In genomic region chr1:53951697-53952096, GRCh38 we compare ENCODE assay signal across 25 cellular contexts. TPM values are rescaled to one million over a fixed set of nuclear protein-coding genes. Genes with fewer than 3 reads are reported as not detected.
"Had no signal": no experiment of that assay in that cellular context is flagged by ENCODE, and none has a peak within 500 bp of the region (broad histone marks: within the 10 kb centered on the region; RNA-seq: fewer than 3 reads in every experiment).

No MANE protein-coding gene starts in this region.

- H3K4me3 ChIP-seq: body of pancreas, left lung, ovary, right lobe of liver, suprapubic skin, transverse colon, vagina had no signal

- H3K27ac Mint-ChIP-seq: activated CD4-positive, alpha-beta memory T cell treated with anti-CD3 and anti-CD28 coated beads for 36 hours; activated CD4-positive, alpha-beta T cell treated with anti-CD3 and anti-CD28 coated beads for 36 hours; activated T-helper 1 cell treated with anti-CD3 and anti-CD28 coated beads, Interleukin-12 subunit alpha, Interleukin-12 subunit beta, Interleukin-2, Interleukin-4 antibody, amounts not matched to agents 30 ng/mL and 10 ng/mL and 1 ng/mL, durations not matched to agents 14 hours and 24 hours and 36 hours; endodermal cell; memory B cell; stimulated activated naive CD8-positive, alpha-beta T cell treated with anti-CD3 and anti-CD28 coated beads, Interleukin-15, amount 100 ng/mL, for 72 hours had no signal

- H3K4me3 Mint-ChIP-seq: activated CD4-positive, alpha-beta memory T cell treated with anti-CD3 and anti-CD28 coated beads for 36 hours; activated CD4-positive, alpha-beta T cell treated with anti-CD3 and anti-CD28 coated beads for 36 hours; activated T-helper 1 cell treated with anti-CD3 and anti-CD28 coated beads, Interleukin-12 subunit alpha, Interleukin-12 subunit beta, Interleukin-2, Interleukin-4 antibody, amounts not matched to agents 30 ng/mL and 10 ng/mL and 1 ng/mL, durations not matched to agents 14 hours and 24 hours and 36 hours; endodermal cell; memory B cell; naive thymus-derived CD4-positive, alpha-beta T cell; stimulated activated naive CD8-positive, alpha-beta T cell treated with anti-CD3 and anti-CD28 coated beads, Interleukin-15, amount 100 ng/mL, for 72 hours had no signal

- H3K27ac ChIP-seq: epithelial cell of prostate, left lung, ovary, suprapubic skin, transverse colon, vagina had no signal

- DNase-seq: activated CD4-positive, alpha-beta memory T cell treated with anti-CD3 and anti-CD28 coated beads for 36 hours; activated CD4-positive, alpha-beta T cell treated with anti-CD3 and anti-CD28 coated beads for 36 hours; activated naive CD4-positive, alpha-beta T cell; activated T-cell treated with anti-CD3 and anti-CD28 coated beads for 4 hours; central memory CD4-positive, alpha-beta T cell; endodermal cell; foreskin fibroblast; hippocampal formation; islet precursor cell; left lung; naive thymus-derived CD4-positive, alpha-beta T cell; ovary; small intestine; stimulated activated CD4-positive, alpha-beta T cell treated with anti-CD3 and anti-CD28 coated beads, Interleukin-15, amount 100 ng/mL, for 24 hours; stimulated activated CD4-positive, alpha-beta T cell treated with anti-CD3 and anti-CD28 coated beads, Interleukin-2, amount 100 ng/mL, for 48 hours; stimulated activated naive CD8-positive, alpha-beta T cell treated with anti-CD3 and anti-CD28 coated beads, Interleukin-15, amount 100 ng/mL, for 72 hours; T-helper 2 cell; transverse colon had no signal

- ATAC-seq: activated CD4-positive, alpha-beta T cell treated with anti-CD3 and anti-CD28 coated beads for 36 hours; body of pancreas; left lung; naive thymus-derived CD4-positive, alpha-beta T cell; stimulated activated naive CD8-positive, alpha-beta T cell treated with anti-CD3 and anti-CD28 coated beads, Interleukin-15, amount 100 ng/mL, for 72 hours had no signal

- H3K9me3 Mint-ChIP-seq: activated CD4-positive, alpha-beta memory T cell treated with anti-CD3 and anti-CD28 coated beads for 36 hours; activated T-helper 1 cell treated with anti-CD3 and anti-CD28 coated beads, Interleukin-12 subunit alpha, Interleukin-12 subunit beta, Interleukin-2, Interleukin-4 antibody, amounts not matched to agents 30 ng/mL and 10 ng/mL and 1 ng/mL, durations not matched to agents 14 hours and 24 hours and 36 hours; endodermal cell; memory B cell; naive thymus-derived CD4-positive, alpha-beta T cell; stimulated activated naive CD8-positive, alpha-beta T cell treated with anti-CD3 and anti-CD28 coated beads, Interleukin-15, amount 100 ng/mL, for 72 hours had no signal

- H3K27me3 ChIP-seq: body of pancreas, left lung, ovary, right lobe of liver, suprapubic skin, transverse colon, vagina had no signal

- H3K9me3 ChIP-seq: body of pancreas, left lung, ovary, right lobe of liver, suprapubic skin, transverse colon, vagina had no signal

- H3K36me3 ChIP-seq: ovary had no signal

- H3K27me3 Mint-ChIP-seq: activated CD4-positive, alpha-beta memory T cell treated with anti-CD3 and anti-CD28 coated beads for 36 hours; activated CD4-positive, alpha-beta T cell treated with anti-CD3 and anti-CD28 coated beads for 36 hours; memory B cell; naive thymus-derived CD4-positive, alpha-beta T cell; stimulated activated naive CD8-positive, alpha-beta T cell treated with anti-CD3 and anti-CD28 coated beads, Interleukin-15, amount 100 ng/mL, for 72 hours had no signal

RNA-seq across cellular contexts. Expression of gene DIO1, which starts 57.7 kb away (rescaled TPM):
- total RNA-seq: activated CD4-positive, alpha-beta memory T cell treated with anti-CD3 and anti-CD28 coated beads for 36 hours; activated CD4-positive, alpha-beta T cell treated with anti-CD3 and anti-CD28 coated beads for 36 hours; activated T-helper 1 cell treated with anti-CD3 and anti-CD28 coated beads, Interleukin-12 subunit alpha, Interleukin-12 subunit beta, Interleukin-2, Interleukin-4 antibody, amounts not matched to agents 30 ng/mL and 10 ng/mL and 1 ng/mL, durations not matched to agents 14 hours and 24 hours and 36 hours; body of pancreas; endodermal cell; naive thymus-derived CD4-positive, alpha-beta T cell; suprapubic skin; transverse colon; vagina had no signal
- polyA plus RNA-seq: naive thymus-derived CD4-positive, alpha-beta T cell; ovary; small intestine had no signal
